9 cellular contexts compared by ENCODE assay signal in the genomic region with DNA sequence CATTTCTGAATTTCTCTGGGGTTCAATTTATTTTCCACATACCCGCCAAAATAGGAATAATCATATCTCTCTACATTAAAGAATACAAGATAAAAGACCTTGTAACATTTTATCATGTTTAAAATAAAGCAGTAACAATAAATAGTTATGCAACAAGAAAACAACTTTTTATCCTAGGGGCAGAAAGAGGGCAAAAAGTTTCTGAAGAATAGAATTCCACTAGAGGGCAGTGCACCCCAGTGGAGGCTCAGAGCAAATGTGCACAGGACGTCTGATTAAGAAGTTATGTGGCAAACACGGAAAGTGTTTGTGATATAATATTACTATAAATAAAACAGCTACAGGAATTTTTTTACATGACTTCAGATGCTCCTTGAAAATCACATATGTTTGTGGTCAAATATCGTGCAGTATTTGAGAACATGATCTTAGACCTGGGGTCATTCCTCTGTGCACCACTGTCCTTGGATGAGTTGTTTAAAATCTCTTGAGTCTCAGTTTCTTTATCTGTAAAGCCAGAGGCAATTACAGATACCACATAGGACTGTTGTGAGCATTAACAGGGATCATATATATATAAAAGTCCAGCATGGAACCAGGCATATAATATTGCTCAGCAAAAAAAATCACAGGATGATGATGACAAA. TPM values are rescaled to one million over a fixed set of nuclear protein-coding genes. Genes with fewer than 3 reads are reported as not detected.
A peak's percentile ranks its signal among the peaks of the same experiment; 100 is the strongest.
DNase-seq lines count a peak whose midpoint lies in the region; ATAC-seq and TF ChIP-seq lines count a peak whose summit lies in the region.
"Had no signal": no experiment of that assay in that cellular context is flagged by ENCODE, and none has a peak within 500 bp of the region (broad histone marks: within the 10 kb centered on the region; RNA-seq: fewer than 3 reads in every experiment).

No MANE protein-coding gene starts in this region.

- H2AFZ ChIP-seq in Karpas-422 (ENCODE audit: low read length), result no peak overlapping the region

- peak overlapping the region; percentile 60 for H3K4me2 ChIP-seq in Karpas-422 (ENCODE audit: low read depth, low read length, poor library complexity, severe bottlenecking)

- H3K4me1 ChIP-seq in Karpas-422 (ENCODE audit: low read length) (peaks cover 32% of the 10 kb centered on the region), ovary (ENCODE audit: insufficient read depth) (no peaks in the 10 kb centered on the region)

- peaks cover 7% of the 10 kb centered on the region for H3K27me3 Mint-ChIP-seq in activated T-helper 1 cell treated with anti-CD3 and anti-CD28 coated beads, Interleukin-12 subunit alpha, Interleukin-12 subunit beta, Interleukin-2, Interleukin-4 antibody, amounts not matched to agents 30 ng/mL and 10 ng/mL and 1 ng/mL, durations not matched to agents 14 hours and 24 hours and 36 hours (ENCODE audit: insufficient read depth)

- no peaks in the 10 kb centered on the region for H3K9me3 ChIP-seq in Karpas-422 (ENCODE audit: low read length)
- H3K9me3 ChIP-seq in ovary, result no peaks in the 10 kb centered on the region

- peaks cover 5% of the 10 kb centered on the region for H3K79me2 ChIP-seq in Karpas-422 (ENCODE audit: low read length)

- H3K27me3 ChIP-seq in Karpas-422 (ENCODE audit: low read length) (no peaks in the 10 kb centered on the region), ovary (no peaks in the 10 kb centered on the region)

- H3K36me3 ChIP-seq in Karpas-422 (ENCODE audit: insufficient read depth, low read length) (no peaks in the 10 kb centered on the region), ovary (no peaks in the 10 kb centered on the region)

- no peak for TF ChIP-seq POLR2A in ovary (IDR thresholded peaks at IDR 0.05)

- TF ChIP-seq CTCF in foreskin fibroblast (IDR thresholded peaks at IDR 0.05; ENCODE audit: low read depth, low read length) (peak; percentile 79), ovary (IDR thresholded peaks at IDR 0.05) (peak; percentile 33 to 57 (median 35))

- H3K9me2 ChIP-seq in Karpas-422 (replicated peaks; ENCODE audit: insufficient read depth, low read length), result no peaks in the 10 kb centered on the region

- 0 out of 2 replicates have a peak overlapping the region, but pooled peaks have one; percentile 4 for H3K9ac ChIP-seq in Karpas-422 (ENCODE audit: low read length)

- no peak for TF ChIP-seq EP300 in ovary (IDR thresholded peaks at IDR 0.05)

- no peak overlapping the region for H3K4me3 Mint-ChIP-seq in activated T-helper 1 cell treated with anti-CD3 and anti-CD28 coated beads, Interleukin-12 subunit alpha, Interleukin-12 subunit beta, Interleukin-2, Interleukin-4 antibody, amounts not matched to agents 30 ng/mL and 10 ng/mL and 1 ng/mL, durations not matched to agents 14 hours and 24 hours and 36 hours
- H3K4me3 Mint-ChIP-seq: activated naive CD4-positive, alpha-beta T cell treated with anti-CD3 and anti-CD28 coated beads, Interleukin-2, amount 50 U/mL, for 24 hours had no signal

- 4 to 6% (median 5%) methylated on average over 4 of the region's 4 CpGs for WGBS in ovary, 3 donors

- DNase-seq in DMS 273 treated with DMSO at 0.1 percent for 48 hours (lab: John Stamatoyannopoulos, UW) (peak; percentile 16), Karpas-422 (peak; percentile 88), OCI-M2 (lab: John Stamatoyannopoulos, UW; ENCODE audit: unreplicated experiment) (peak; percentile 42), foreskin fibroblast (peak; percentile 28 to 76), ovary (peak in 2 of 5 donors; percentile 14 to 32)
- DNase-seq in activated T-helper 1 cell treated with anti-CD3 and anti-CD28 coated beads, Interleukin-12 subunit alpha, Interleukin-12 subunit beta, Interleukin-2, Interleukin-4 antibody, amounts not matched to agents 30 ng/mL and 10 ng/mL and 1 ng/mL, durations not matched to agents 14 hours and 24 hours and 36 hours (ENCODE audit: low spot score), result peak; percentile 43

- H4K20me1 ChIP-seq in Karpas-422 (ENCODE audit: insufficient read depth, low read depth, low read length), result no peaks in the 10 kb centered on the region

- H3K9me3 Mint-ChIP-seq in activated T-helper 1 cell treated with anti-CD3 and anti-CD28 coated beads, Interleukin-12 subunit alpha, Interleukin-12 subunit beta, Interleukin-2, Interleukin-4 antibody, amounts not matched to agents 30 ng/mL and 10 ng/mL and 1 ng/mL, durations not matched to agents 14 hours and 24 hours and 36 hours, result no peaks in the 10 kb centered on the region
- H3K9me3 Mint-ChIP-seq: activated naive CD4-positive, alpha-beta T cell treated with anti-CD3 and anti-CD28 coated beads, Interleukin-2, amount 50 U/mL, for 24 hours had no signal

- H3K36me3 Mint-ChIP-seq in activated T-helper 1 cell treated with anti-CD3 and anti-CD28 coated beads, Interleukin-12 subunit alpha, Interleukin-12 subunit beta, Interleukin-2, Interleukin-4 antibody, amounts not matched to agents 30 ng/mL and 10 ng/mL and 1 ng/mL, durations not matched to agents 14 hours and 24 hours and 36 hours (ENCODE audit: low read depth), result no peaks in the 10 kb centered on the region
- H3K36me3 Mint-ChIP-seq: activated naive CD4-positive, alpha-beta T cell treated with anti-CD3 and anti-CD28 coated beads, Interleukin-2, amount 50 U/mL, for 24 hours had no signal

- H3K4me3 ChIP-seq in Karpas-422 (ENCODE audit: low read length) (peak overlapping the region; percentile 35; the same call in 1 of the 2 replicates), foreskin fibroblast (ENCODE audit: low read depth in 1 of 2, low read length in 2 of 2) (no peak overlapping the region), ovary (no peak overlapping the region)

- no peak overlapping the region for H3K27ac ChIP-seq in Karpas-422 (ENCODE audit: low read length)
- no peak overlapping the region for H3K27ac ChIP-seq in ovary

- no peak overlapping the region for H3K27ac Mint-ChIP-seq in activated T-helper 1 cell treated with anti-CD3 and anti-CD28 coated beads, Interleukin-12 subunit alpha, Interleukin-12 subunit beta, Interleukin-2, Interleukin-4 antibody, amounts not matched to agents 30 ng/mL and 10 ng/mL and 1 ng/mL, durations not matched to agents 14 hours and 24 hours and 36 hours
- H3K27ac Mint-ChIP-seq: activated naive CD4-positive, alpha-beta T cell treated with anti-CD3 and anti-CD28 coated beads, Interleukin-2, amount 50 U/mL, for 24 hours had no signal

- peak; percentile 80 for ATAC-seq in GM21390 (IDR thresholded peaks at IDR 0.05; ENCODE audit: unreplicated experiment)
- ATAC-seq in HG02973 (IDR thresholded peaks at IDR 0.05; ENCODE audit: unreplicated experiment), result no peak

- peaks cover 29% of the 10 kb centered on the region for H3K4me1 Mint-ChIP-seq in activated T-helper 1 cell treated with anti-CD3 and anti-CD28 coated beads, Interleukin-12 subunit alpha, Interleukin-12 subunit beta, Interleukin-2, Interleukin-4 antibody, amounts not matched to agents 30 ng/mL and 10 ng/mL and 1 ng/mL, durations not matched to agents 14 hours and 24 hours and 36 hours (ENCODE audit: low read depth)
- H3K4me1 Mint-ChIP-seq: activated naive CD4-positive, alpha-beta T cell treated with anti-CD3 and anti-CD28 coated beads, Interleukin-2, amount 50 U/mL, for 24 hours had no signal

- intact Hi-C loops in activated T-helper 1 cell treated with anti-CD3 and anti-CD28 coated beads, Interleukin-12 subunit alpha, Interleukin-12 subunit beta, Interleukin-2, Interleukin-4 antibody, amounts not matched to agents 30 ng/mL and 10 ng/mL and 1 ng/mL, durations not matched to agents 14 hours and 24 hours and 36 hours (cut with micrococcal nuclease), result loop anchor here (1.0 kb wide), 3 partner anchors 12 to 266 kb away; a partner anchor contains a TSS
- intact Hi-C loops in ovary (cut with DNase I), result loop anchor here in 1 of 4 donors (10.0 kb wide), 1 partner anchor 125 kb away; no protein-coding TSS in a partner anchor

RNA-seq across cellular contexts. Expression of a gene that starts 13.2 kb away (rescaled TPM):
- total RNA-seq in Karpas-422 (2014; rRNA removed; shearing (Covaris generic); ENCODE audit: low replicate concordance), result 27.7 and 46.8 TPM in 2 replicates
- 33.1 and 35.4 TPM in 2 replicates for total RNA-seq in activated T-helper 1 cell treated with anti-CD3 and anti-CD28 coated beads, Interleukin-12 subunit alpha, Interleukin-12 subunit beta, Interleukin-2, Interleukin-4 antibody, amounts not matched to agents 30 ng/mL and 10 ng/mL and 1 ng/mL, durations not matched to agents 14 hours and 24 hours and 36 hours
- total RNA-seq in ovary, result 10 to 100 TPM; 22.1 to 43.8 (median 29.7) TPM
- 10 to 100 TPM; 27.6 to 31.2 TPM for polyA plus RNA-seq in ovary
